Comparison of ENCODE assay signal across 1 cellular context in the genomic region with DNA sequence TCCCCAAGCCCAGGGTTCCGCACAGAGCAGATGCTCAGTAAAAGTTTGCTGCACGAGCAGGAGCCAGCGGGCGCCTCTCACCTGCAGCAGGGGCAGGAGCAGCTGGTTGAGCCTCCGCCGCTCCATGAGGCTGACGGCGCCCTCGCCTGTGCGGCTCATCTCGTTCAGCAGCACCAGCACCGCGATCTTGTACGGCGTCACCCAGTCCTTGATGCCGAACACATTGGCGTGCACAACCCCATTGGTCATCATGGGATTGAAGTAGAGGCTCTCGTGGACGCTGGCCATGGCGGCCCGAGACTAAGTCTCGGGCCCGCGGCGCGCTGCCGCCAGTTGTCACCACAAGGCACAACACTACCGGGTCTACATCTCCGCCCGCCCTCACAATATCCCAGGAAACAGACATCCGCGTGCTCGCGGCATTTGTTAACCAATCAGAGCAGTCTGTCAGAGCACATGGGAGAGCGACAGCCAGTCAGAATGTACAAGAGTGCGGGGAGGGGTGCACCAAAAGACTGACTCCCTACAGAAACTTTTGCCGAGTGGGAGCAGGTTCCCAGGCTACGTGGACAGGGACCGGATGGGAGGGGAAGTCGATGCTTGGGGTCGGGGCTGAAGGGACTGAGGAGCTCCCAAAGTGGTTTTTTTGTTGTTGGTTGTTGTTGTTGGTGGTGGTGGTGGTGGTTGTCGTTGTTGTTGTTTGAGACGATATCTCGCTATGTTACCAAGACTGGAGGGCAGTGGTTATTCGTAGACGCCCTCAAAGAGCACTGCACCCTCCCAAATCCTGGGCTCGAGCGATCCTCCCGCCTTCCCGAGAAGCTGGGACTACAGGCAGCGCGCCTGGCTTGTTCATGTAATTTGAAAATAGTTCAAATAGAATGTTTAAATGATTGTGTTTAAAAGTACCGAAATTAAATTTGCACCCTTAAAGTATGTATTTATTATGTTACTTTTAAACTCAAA.
TF ChIP-seq lines count a peak whose summit lies in the region.

A gene with protein sequence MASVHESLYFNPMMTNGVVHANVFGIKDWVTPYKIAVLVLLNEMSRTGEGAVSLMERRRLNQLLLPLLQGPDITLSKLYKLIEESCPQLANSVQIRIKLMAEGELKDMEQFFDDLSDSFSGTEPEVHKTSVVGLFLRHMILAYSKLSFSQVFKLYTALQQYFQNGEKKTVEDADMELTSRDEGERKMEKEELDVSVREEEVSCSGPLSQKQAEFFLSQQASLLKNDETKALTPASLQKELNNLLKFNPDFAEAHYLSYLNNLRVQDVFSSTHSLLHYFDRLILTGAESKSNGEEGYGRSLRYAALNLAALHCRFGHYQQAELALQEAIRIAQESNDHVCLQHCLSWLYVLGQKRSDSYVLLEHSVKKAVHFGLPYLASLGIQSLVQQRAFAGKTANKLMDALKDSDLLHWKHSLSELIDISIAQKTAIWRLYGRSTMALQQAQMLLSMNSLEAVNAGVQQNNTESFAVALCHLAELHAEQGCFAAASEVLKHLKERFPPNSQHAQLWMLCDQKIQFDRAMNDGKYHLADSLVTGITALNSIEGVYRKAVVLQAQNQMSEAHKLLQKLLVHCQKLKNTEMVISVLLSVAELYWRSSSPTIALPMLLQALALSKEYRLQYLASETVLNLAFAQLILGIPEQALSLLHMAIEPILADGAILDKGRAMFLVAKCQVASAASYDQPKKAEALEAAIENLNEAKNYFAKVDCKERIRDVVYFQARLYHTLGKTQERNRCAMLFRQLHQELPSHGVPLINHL (minus strand): TSS at position 359 of the 966 bp plus-strand sequence. CDS start 71 bp downstream, at position 288.

TF ChIP-seq in HepG2, 621 proteins besides CTCF, POLR2A, EP300 and RAD21 (continued from another document and continues in another):
- TF ChIP-seq BCL6 (CRISPR knock-in tag; IDR thresholded peaks at IDR 0.05) (no peak), ZNF160 (CRISPR knock-in tag; IDR thresholded peaks at IDR 0.05) (peak; percentile 25; the same call in 1 of the 2 replicates), YEATS4 (CRISPR knock-in tag; IDR thresholded peaks at IDR 0.05; ENCODE audit: borderline replicate concordance) (peak; percentile 83; the same call in 1 of the 2 replicates), ZNF782 (CRISPR knock-in tag; IDR thresholded peaks at IDR 0.05; ENCODE audit: borderline replicate concordance) (peak; percentile 65; the same call in 1 of the 2 replicates), NFKBIZ (CRISPR knock-in tag; IDR thresholded peaks at IDR 0.05) (no peak), CHD4 (IDR thresholded peaks at IDR 0.05; ENCODE audit: borderline replicate concordance, low read length) (no peak), ZNF562 (CRISPR knock-in tag; IDR thresholded peaks at IDR 0.05; ENCODE audit: borderline replicate concordance) (no peak), EZH2 (conservative IDR thresholded peaks at IDR 0.05; ENCODE audit: low read depth, low read length) (no peak), CBX5 (CRISPR knock-in tag; IDR thresholded peaks at IDR 0.05; ENCODE audit: borderline replicate concordance) (0 out of 2 replicates have a peak, but pooled peaks have one; percentile 60), SSRP1 (CRISPR knock-in tag; IDR thresholded peaks at IDR 0.05) (no peak), PHF5A (CRISPR knock-in tag; IDR thresholded peaks at IDR 0.05; ENCODE audit: low read depth, unreplicated experiment) (no peak), ZFP90 (CRISPR knock-in tag; IDR thresholded peaks at IDR 0.05; ENCODE audit: borderline replicate concordance) (no peak; the same call in 1 of the 2 replicates), KLF9 (CRISPR knock-in tag; IDR thresholded peaks at IDR 0.05; ENCODE audit: low read depth) (peak; percentile 74; the same call in 1 of the 2 replicates), PRMT3 (CRISPR knock-in tag; IDR thresholded peaks at IDR 0.05; ENCODE audit: borderline replicate concordance, low read depth) (no peak; the same call in 1 of the 2 replicates), ZNF354B (CRISPR knock-in tag; IDR thresholded peaks at IDR 0.05) (no peak), MED8 (CRISPR knock-in tag; IDR thresholded peaks at IDR 0.05; ENCODE audit: insufficient replicate concordance) (peak; percentile 80), KDM3A (CRISPR knock-in tag; IDR thresholded peaks at IDR 0.05; ENCODE audit: low read depth) (no peak; the same call in 1 of the 2 replicates), PITX1 (CRISPR knock-in tag; IDR thresholded peaks at IDR 0.05) (peak; percentile 85), HNRNPUL1 (IDR thresholded peaks at IDR 0.05; ENCODE audit: low read depth, low read length) (no peak), FOXO1 (CRISPR knock-in tag; IDR thresholded peaks at IDR 0.05) (peak; percentile 43), ZFY (CRISPR knock-in tag; IDR thresholded peaks at IDR 0.05) (peak; percentile 83), ZNF792 (CRISPR knock-in tag; IDR thresholded peaks at IDR 0.05) (peak; percentile 76; the same call in 1 of the 2 replicates), SYNCRIP (IDR thresholded peaks at IDR 0.05; ENCODE audit: insufficient read depth, low read depth, low read length) (no peak), NFRKB (IDR thresholded peaks at IDR 0.05) (peak; percentile 51; the same call in 1 of the 2 replicates), ZNF615 (CRISPR knock-in tag; IDR thresholded peaks at IDR 0.05; ENCODE audit: borderline replicate concordance) (peak; percentile 76; the same call in 1 of the 2 replicates), AGO1 (IDR thresholded peaks at IDR 0.05; ENCODE audit: low read depth, low read length, poor library complexity, severe bottlenecking) (no peak), ZNF121 (CRISPR knock-in tag; IDR thresholded peaks at IDR 0.05) (0 out of 2 replicates have a peak, but pooled peaks have one; percentile 38), SRSF1 (optimal IDR thresholded peaks at IDR 0.05; ENCODE audit: low read depth, low read length) (peak; percentile 83)
- TF ChIP-seq, protein P1, sequence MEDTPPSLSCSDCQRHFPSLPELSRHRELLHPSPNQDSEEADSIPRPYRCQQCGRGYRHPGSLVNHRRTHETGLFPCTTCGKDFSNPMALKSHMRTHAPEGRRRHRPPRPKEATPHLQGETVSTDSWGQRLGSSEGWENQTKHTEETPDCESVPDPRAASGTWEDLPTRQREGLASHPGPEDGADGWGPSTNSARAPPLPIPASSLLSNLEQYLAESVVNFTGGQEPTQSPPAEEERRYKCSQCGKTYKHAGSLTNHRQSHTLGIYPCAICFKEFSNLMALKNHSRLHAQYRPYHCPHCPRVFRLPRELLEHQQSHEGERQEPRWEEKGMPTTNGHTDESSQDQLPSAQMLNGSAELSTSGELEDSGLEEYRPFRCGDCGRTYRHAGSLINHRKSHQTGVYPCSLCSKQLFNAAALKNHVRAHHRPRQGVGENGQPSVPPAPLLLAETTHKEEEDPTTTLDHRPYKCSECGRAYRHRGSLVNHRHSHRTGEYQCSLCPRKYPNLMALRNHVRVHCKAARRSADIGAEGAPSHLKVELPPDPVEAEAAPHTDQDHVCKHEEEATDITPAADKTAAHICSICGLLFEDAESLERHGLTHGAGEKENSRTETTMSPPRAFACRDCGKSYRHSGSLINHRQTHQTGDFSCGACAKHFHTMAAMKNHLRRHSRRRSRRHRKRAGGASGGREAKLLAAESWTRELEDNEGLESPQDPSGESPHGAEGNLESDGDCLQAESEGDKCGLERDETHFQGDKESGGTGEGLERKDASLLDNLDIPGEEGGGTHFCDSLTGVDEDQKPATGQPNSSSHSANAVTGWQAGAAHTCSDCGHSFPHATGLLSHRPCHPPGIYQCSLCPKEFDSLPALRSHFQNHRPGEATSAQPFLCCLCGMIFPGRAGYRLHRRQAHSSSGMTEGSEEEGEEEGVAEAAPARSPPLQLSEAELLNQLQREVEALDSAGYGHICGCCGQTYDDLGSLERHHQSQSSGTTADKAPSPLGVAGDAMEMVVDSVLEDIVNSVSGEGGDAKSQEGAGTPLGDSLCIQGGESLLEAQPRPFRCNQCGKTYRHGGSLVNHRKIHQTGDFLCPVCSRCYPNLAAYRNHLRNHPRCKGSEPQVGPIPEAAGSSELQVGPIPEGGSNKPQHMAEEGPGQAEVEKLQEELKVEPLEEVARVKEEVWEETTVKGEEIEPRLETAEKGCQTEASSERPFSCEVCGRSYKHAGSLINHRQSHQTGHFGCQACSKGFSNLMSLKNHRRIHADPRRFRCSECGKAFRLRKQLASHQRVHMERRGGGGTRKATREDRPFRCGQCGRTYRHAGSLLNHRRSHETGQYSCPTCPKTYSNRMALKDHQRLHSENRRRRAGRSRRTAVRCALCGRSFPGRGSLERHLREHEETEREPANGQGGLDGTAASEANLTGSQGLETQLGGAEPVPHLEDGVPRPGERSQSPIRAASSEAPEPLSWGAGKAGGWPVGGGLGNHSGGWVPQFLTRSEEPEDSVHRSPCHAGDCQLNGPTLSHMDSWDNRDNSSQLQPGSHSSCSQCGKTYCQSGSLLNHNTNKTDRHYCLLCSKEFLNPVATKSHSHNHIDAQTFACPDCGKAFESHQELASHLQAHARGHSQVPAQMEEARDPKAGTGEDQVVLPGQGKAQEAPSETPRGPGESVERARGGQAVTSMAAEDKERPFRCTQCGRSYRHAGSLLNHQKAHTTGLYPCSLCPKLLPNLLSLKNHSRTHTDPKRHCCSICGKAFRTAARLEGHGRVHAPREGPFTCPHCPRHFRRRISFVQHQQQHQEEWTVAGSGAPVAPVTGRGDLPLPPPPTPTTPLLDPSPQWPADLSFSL (CRISPR knock-in tag; IDR thresholded peaks at IDR 0.05), result 0 out of 2 replicates have a peak, but pooled peaks have one; percentile 44
- TF ChIP-seq, protein P2, sequence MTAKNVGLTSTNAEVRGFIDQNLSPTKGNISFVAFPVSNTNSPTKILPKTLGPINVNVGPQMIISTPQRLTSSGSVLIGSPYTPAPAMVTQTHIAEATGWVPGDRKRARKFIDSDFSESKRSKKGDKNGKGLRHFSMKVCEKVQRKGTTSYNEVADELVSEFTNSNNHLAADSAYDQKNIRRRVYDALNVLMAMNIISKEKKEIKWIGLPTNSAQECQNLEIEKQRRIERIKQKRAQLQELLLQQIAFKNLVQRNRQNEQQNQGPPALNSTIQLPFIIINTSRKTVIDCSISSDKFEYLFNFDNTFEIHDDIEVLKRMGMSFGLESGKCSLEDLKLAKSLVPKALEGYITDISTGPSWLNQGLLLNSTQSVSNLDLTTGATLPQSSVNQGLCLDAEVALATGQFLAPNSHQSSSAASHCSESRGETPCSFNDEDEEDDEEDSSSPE (CRISPR knock-in tag; IDR thresholded peaks at IDR 0.05), result peak; percentile 94
- TF ChIP-seq, protein P3, sequence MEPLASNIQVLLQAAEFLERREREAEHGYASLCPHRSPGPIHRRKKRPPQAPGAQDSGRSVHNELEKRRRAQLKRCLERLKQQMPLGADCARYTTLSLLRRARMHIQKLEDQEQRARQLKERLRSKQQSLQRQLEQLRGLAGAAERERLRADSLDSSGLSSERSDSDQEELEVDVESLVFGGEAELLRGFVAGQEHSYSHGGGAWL (CRISPR knock-in tag; IDR thresholded peaks at IDR 0.05), result peak; percentile 81
- TF ChIP-seq, protein P4, sequence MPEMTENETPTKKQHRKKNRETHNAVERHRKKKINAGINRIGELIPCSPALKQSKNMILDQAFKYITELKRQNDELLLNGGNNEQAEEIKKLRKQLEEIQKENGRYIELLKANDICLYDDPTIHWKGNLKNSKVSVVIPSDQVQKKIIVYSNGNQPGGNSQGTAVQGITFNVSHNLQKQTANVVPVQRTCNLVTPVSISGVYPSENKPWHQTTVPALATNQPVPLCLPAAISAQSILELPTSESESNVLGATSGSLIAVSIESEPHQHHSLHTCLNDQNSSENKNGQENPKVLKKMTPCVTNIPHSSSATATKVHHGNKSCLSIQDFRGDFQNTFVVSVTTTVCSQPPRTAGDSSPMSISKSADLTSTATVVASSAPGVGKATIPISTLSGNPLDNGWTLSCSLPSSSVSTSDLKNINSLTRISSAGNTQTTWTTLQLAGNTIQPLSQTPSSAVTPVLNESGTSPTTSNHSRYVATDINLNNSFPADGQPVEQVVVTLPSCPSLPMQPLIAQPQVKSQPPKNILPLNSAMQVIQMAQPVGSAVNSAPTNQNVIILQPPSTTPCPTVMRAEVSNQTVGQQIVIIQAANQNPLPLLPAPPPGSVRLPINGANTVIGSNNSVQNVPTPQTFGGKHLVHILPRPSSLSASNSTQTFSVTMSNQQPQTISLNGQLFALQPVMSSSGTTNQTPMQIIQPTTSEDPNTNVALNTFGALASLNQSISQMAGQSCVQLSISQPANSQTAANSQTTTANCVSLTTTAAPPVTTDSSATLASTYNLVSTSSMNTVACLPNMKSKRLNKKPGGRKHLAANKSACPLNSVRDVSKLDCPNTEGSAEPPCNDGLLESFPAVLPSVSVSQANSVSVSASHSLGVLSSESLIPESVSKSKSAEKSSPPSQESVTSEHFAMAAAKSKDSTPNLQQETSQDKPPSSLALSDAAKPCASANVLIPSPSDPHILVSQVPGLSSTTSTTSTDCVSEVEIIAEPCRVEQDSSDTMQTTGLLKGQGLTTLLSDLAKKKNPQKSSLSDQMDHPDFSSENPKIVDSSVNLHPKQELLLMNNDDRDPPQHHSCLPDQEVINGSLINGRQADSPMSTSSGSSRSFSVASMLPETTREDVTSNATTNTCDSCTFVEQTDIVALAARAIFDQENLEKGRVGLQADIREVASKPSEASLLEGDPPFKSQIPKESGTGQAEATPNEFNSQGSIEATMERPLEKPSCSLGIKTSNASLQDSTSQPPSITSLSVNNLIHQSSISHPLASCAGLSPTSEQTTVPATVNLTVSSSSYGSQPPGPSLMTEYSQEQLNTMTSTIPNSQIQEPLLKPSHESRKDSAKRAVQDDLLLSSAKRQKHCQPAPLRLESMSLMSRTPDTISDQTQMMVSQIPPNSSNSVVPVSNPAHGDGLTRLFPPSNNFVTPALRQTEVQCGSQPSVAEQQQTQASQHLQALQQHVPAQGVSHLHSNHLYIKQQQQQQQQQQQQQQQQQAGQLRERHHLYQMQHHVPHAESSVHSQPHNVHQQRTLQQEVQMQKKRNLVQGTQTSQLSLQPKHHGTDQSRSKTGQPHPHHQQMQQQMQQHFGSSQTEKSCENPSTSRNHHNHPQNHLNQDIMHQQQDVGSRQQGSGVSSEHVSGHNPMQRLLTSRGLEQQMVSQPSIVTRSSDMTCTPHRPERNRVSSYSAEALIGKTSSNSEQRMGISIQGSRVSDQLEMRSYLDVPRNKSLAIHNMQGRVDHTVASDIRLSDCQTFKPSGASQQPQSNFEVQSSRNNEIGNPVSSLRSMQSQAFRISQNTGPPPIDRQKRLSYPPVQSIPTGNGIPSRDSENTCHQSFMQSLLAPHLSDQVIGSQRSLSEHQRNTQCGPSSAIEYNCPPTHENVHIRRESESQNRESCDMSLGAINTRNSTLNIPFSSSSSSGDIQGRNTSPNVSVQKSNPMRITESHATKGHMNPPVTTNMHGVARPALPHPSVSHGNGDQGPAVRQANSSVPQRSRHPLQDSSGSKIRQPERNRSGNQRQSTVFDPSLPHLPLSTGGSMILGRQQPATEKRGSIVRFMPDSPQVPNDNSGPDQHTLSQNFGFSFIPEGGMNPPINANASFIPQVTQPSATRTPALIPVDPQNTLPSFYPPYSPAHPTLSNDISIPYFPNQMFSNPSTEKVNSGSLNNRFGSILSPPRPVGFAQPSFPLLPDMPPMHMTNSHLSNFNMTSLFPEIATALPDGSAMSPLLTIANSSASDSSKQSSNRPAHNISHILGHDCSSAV (CRISPR knock-in tag; IDR thresholded peaks at IDR 0.05; ENCODE audit: borderline replicate concordance), result no peak
- TF ChIP-seq, protein P5, sequence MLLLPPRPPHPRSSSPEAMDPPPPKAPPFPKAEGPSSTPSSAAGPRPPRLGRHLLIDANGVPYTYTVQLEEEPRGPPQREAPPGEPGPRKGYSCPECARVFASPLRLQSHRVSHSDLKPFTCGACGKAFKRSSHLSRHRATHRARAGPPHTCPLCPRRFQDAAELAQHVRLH (CRISPR knock-in tag; IDR thresholded peaks at IDR 0.05; ENCODE audit: borderline replicate concordance, low read depth), result no peak; the same call in 1 of the 2 replicates
